Comparison of ENCODE assay signal across 1 cellular context in genomic region chr19:1308718-1309117, GRCh38.
TF ChIP-seq lines count a peak whose summit lies in the region.

No MANE protein-coding gene starts in this region.

TF ChIP-seq in HEK293, 187 proteins besides CTCF, POLR2A, EP300 and RAD21 (continued from another document and continues in another):
- TF ChIP-seq, protein P1, sequence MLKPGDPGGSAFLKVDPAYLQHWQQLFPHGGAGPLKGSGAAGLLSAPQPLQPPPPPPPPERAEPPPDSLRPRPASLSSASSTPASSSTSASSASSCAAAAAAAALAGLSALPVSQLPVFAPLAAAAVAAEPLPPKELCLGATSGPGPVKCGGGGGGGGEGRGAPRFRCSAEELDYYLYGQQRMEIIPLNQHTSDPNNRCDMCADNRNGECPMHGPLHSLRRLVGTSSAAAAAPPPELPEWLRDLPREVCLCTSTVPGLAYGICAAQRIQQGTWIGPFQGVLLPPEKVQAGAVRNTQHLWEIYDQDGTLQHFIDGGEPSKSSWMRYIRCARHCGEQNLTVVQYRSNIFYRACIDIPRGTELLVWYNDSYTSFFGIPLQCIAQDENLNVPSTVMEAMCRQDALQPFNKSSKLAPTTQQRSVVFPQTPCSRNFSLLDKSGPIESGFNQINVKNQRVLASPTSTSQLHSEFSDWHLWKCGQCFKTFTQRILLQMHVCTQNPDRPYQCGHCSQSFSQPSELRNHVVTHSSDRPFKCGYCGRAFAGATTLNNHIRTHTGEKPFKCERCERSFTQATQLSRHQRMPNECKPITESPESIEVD (tag by site-specific recombination; IDR thresholded peaks at IDR 0.05) = no peak
- TF ChIP-seq ZNF530 (tag by site-specific recombination; IDR thresholded peaks at IDR 0.05; ENCODE audit: low read depth) (no peak), ZNF514 (tag by site-specific recombination; IDR thresholded peaks at IDR 0.05) (no peak), ZNF24 (tag by site-specific recombination; IDR thresholded peaks at IDR 0.05) (0 out of 2 replicates have a peak, but pooled peaks have one; percentile 14), ZNF394 (tag by site-specific recombination; IDR thresholded peaks at IDR 0.05; ENCODE audit: borderline replicate concordance) (no peak), ZNF19 (tag by site-specific recombination; IDR thresholded peaks at IDR 0.05; ENCODE audit: low read depth) (no peak), ZSCAN4 (tag by site-specific recombination; IDR thresholded peaks at IDR 0.05) (no peak), KLF1 (tag by site-specific recombination; IDR thresholded peaks at IDR 0.05) (0 out of 2 replicates have a peak, but pooled peaks have one; percentile 17), ZNF670 (tag by site-specific recombination; IDR thresholded peaks at IDR 0.05; ENCODE audit: low read depth) (no peak), KLF9 (tag by site-specific recombination; IDR thresholded peaks at IDR 0.05; ENCODE audit: low read depth) (no peak), HOXC10 (CRISPR knock-in tag; IDR thresholded peaks at IDR 0.05) (no peak), KLF16 (tag by site-specific recombination; IDR thresholded peaks at IDR 0.05) (no peak), ZNF23 (tag by site-specific recombination; IDR thresholded peaks at IDR 0.05; ENCODE audit: borderline replicate concordance) (no peak), ZNF174 (tag by site-specific recombination; IDR thresholded peaks at IDR 0.05) (no peak), ZSCAN16 (tag by site-specific recombination; IDR thresholded peaks at IDR 0.05) (no peak), BCL11A (tag by site-specific recombination; IDR thresholded peaks at IDR 0.05; ENCODE audit: low read depth) (no peak), ZNF239 (tag by site-specific recombination; IDR thresholded peaks at IDR 0.05) (no peak), INSM2 (tag by site-specific recombination; IDR thresholded peaks at IDR 0.05) (no peak), ZNF624 (tag by site-specific recombination; IDR thresholded peaks at IDR 0.05) (no peak), ZNF747 (tag by site-specific recombination; IDR thresholded peaks at IDR 0.05) (no peak), ATF2 (tag by site-specific recombination; IDR thresholded peaks at IDR 0.05; ENCODE audit: low read depth) (no peak), SP2 (tag by site-specific recombination; IDR thresholded peaks at IDR 0.05) (no peak), ZNF792 (tag by site-specific recombination; IDR thresholded peaks at IDR 0.05) (no peak), GFI1B (tag by site-specific recombination; IDR thresholded peaks at IDR 0.05) (no peak), ZNF660 (tag by site-specific recombination; IDR thresholded peaks at IDR 0.05) (no peak), ZSCAN23 (tag by site-specific recombination; IDR thresholded peaks at IDR 0.05) (no peak), ZNF558 (tag by site-specific recombination; IDR thresholded peaks at IDR 0.05) (no peak), ZNF157 (tag by site-specific recombination; IDR thresholded peaks at IDR 0.05) (no peak), ZFHX2 (tag by site-specific recombination; conservative IDR thresholded peaks at IDR 0.05) (peak; percentile 57), ZXDB (tag by site-specific recombination; IDR thresholded peaks at IDR 0.05) (no peak), ZNF121 (tag by site-specific recombination; IDR thresholded peaks at IDR 0.05) (no peak), ZNF623 (tag by site-specific recombination; IDR thresholded peaks at IDR 0.05) (no peak), HIC1 (tag by site-specific recombination; IDR thresholded peaks at IDR 0.05) (no peak), YY1 (tag by site-specific recombination; IDR thresholded peaks at IDR 0.05) (no peak), PRDM4 (tag by site-specific recombination; IDR thresholded peaks at IDR 0.05) (peak; percentile 40; the same call in 1 of the 2 replicates), GLIS2 (tag by site-specific recombination; IDR thresholded peaks at IDR 0.05) (no peak), EGR2 (tag by site-specific recombination; IDR thresholded peaks at IDR 0.05; ENCODE audit: low read depth) (peak; percentile 80), ZNF26 (tag by site-specific recombination; IDR thresholded peaks at IDR 0.05) (no peak), ZSCAN30 (tag by site-specific recombination; IDR thresholded peaks at IDR 0.05) (no peak), ZNF132 (tag by site-specific recombination; IDR thresholded peaks at IDR 0.05; ENCODE audit: borderline replicate concordance) (no peak), TRIM28 (IDR thresholded peaks at IDR 0.05; ENCODE audit: borderline replicate concordance, low read length) (no peak), ZNF266 (tag by site-specific recombination; IDR thresholded peaks at IDR 0.05; ENCODE audit: low read depth) (no peak), ZBTB17 (tag by site-specific recombination; IDR thresholded peaks at IDR 0.05) (no peak), MYNN (tag by site-specific recombination; IDR thresholded peaks at IDR 0.05; ENCODE audit: borderline replicate concordance) (no peak)
- TF ChIP-seq, protein P2, sequence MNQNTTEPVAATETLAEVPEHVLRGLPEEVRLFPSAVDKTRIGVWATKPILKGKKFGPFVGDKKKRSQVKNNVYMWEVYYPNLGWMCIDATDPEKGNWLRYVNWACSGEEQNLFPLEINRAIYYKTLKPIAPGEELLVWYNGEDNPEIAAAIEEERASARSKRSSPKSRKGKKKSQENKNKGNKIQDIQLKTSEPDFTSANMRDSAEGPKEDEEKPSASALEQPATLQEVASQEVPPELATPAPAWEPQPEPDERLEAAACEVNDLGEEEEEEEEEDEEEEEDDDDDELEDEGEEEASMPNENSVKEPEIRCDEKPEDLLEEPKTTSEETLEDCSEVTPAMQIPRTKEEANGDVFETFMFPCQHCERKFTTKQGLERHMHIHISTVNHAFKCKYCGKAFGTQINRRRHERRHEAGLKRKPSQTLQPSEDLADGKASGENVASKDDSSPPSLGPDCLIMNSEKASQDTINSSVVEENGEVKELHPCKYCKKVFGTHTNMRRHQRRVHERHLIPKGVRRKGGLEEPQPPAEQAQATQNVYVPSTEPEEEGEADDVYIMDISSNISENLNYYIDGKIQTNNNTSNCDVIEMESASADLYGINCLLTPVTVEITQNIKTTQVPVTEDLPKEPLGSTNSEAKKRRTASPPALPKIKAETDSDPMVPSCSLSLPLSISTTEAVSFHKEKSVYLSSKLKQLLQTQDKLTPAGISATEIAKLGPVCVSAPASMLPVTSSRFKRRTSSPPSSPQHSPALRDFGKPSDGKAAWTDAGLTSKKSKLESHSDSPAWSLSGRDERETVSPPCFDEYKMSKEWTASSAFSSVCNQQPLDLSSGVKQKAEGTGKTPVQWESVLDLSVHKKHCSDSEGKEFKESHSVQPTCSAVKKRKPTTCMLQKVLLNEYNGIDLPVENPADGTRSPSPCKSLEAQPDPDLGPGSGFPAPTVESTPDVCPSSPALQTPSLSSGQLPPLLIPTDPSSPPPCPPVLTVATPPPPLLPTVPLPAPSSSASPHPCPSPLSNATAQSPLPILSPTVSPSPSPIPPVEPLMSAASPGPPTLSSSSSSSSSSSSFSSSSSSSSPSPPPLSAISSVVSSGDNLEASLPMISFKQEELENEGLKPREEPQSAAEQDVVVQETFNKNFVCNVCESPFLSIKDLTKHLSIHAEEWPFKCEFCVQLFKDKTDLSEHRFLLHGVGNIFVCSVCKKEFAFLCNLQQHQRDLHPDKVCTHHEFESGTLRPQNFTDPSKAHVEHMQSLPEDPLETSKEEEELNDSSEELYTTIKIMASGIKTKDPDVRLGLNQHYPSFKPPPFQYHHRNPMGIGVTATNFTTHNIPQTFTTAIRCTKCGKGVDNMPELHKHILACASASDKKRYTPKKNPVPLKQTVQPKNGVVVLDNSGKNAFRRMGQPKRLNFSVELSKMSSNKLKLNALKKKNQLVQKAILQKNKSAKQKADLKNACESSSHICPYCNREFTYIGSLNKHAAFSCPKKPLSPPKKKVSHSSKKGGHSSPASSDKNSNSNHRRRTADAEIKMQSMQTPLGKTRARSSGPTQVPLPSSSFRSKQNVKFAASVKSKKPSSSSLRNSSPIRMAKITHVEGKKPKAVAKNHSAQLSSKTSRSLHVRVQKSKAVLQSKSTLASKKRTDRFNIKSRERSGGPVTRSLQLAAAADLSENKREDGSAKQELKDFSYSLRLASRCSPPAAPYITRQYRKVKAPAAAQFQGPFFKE (tag by site-specific recombination; IDR thresholded peaks at IDR 0.05; ENCODE audit: borderline replicate concordance) = no peak
- TF ChIP-seq, protein P3, sequence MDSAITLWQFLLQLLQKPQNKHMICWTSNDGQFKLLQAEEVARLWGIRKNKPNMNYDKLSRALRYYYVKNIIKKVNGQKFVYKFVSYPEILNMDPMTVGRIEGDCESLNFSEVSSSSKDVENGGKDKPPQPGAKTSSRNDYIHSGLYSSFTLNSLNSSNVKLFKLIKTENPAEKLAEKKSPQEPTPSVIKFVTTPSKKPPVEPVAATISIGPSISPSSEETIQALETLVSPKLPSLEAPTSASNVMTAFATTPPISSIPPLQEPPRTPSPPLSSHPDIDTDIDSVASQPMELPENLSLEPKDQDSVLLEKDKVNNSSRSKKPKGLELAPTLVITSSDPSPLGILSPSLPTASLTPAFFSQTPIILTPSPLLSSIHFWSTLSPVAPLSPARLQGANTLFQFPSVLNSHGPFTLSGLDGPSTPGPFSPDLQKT (IDR thresholded peaks at IDR 0.05; ENCODE audit: borderline replicate concordance, low read depth, low read length) = no peak
